Comparison of ENCODE assay signal across 8 cellular contexts in the genomic region with DNA sequence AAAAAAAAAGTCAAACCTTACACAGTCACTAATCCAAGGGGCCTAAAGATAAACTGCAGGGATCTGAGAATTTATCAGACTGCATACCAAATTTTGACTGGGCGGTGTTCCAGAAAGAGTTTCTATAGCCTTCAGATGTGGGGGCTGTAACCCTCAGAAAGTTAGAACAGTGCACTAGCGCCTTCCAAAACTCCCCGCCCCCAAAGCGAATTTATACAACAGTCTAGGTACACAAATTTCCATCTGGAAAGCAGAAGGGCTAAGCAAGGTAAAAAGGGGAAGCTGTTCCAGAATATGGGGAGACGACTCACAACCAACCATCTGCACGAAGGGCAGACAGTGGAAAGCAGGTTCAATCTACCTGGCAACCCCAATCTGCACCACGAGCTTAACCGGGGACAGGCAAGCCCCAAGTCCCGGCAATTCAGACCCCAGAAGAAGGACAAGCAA. TPM values are rescaled to one million over a fixed set of nuclear protein-coding genes. Genes with fewer than 3 reads are reported as not detected.
DNase-seq lines count a peak whose midpoint lies in the region; ATAC-seq, FAIRE-seq and TF ChIP-seq lines count a peak whose summit lies in the region.

No MANE protein-coding gene starts in this region.

- FAIRE-seq in D721Med (lab: Jason Lieb, UNC) = no peak

- H3K9me3 ChIP-seq in neural progenitor cell (ENCODE audit: low read depth) = no peaks in the 10 kb centered on the region

- ATAC-seq in GM18498 (IDR thresholded peaks at IDR 0.05; ENCODE audit: unreplicated experiment) (peak; percentile 32), HG03064 (IDR thresholded peaks at IDR 0.05; ENCODE audit: low read depth, unreplicated experiment) (peak; percentile 20), T-cell (replicated peaks in 1 of 4) (peak; percentile 22 to 36 (median 32))

- H3K27ac Mint-ChIP-seq in T-cell (peak overlapping the region; percentile 72 to 73), neural progenitor cell (no peak overlapping the region)

- H3K27me3 Mint-ChIP-seq in T-cell = no peaks in the 10 kb centered on the region
- peaks cover 4% of the 10 kb centered on the region for H3K27me3 Mint-ChIP-seq in neural progenitor cell (ENCODE audit: insufficient read depth, low read depth)

- no peak overlapping the region for H3K9ac ChIP-seq in neural progenitor cell

- H3K9me3 Mint-ChIP-seq in T-cell (no peaks in the 10 kb centered on the region), neural progenitor cell (no peaks in the 10 kb centered on the region)

- H3F3A ChIP-seq in neural progenitor cell (ENCODE audit: low read depth) = peaks cover 7% of the 10 kb centered on the region

- peak overlapping the region; percentile 92 for H2AFZ ChIP-seq in neural progenitor cell (replicated peaks)

- DNase-seq in T-cell (peak in 15 of 34 experiments; percentile 5 to 40 (median 11)), epithelial cell of prostate (ENCODE audit: low read depth, low spot score) (no peak), neural progenitor cell (ENCODE audit: low spot score) (no peak), D721Med (ENCODE audit: insufficient read length, low spot score) (no peak), NCI-H2029 (lab: John Stamatoyannopoulos, UW) (no peak), SW 1271 (lab: John Stamatoyannopoulos, UW) (no peak)

- H3K4me2 ChIP-seq in neural progenitor cell = peak overlapping the region; percentile 93

- H3K4me3 Mint-ChIP-seq in T-cell = peak overlapping the region; percentile 84 to 93 (median 91)
- H3K4me3 Mint-ChIP-seq in neural progenitor cell = peak overlapping the region; percentile 91

- H3K4me1 Mint-ChIP-seq in T-cell = peaks cover 48 to 61% (median 51%) of the 10 kb centered on the region in 3 donors
- peaks cover 10% of the 10 kb centered on the region for H3K4me1 Mint-ChIP-seq in neural progenitor cell

- peak overlapping the region; percentile 65 for H3K4me3 ChIP-seq in neural progenitor cell

- no peaks in the 10 kb centered on the region for H4K20me1 ChIP-seq in neural progenitor cell (ENCODE audit: low read depth)

- H3K36me3 Mint-ChIP-seq in T-cell (peaks cover 5% of the 10 kb centered on the region), neural progenitor cell (no peaks in the 10 kb centered on the region)

- peaks cover 9% of the 10 kb centered on the region for H3K27me3 ChIP-seq in neural progenitor cell

- H3K27ac ChIP-seq in epithelial cell of prostate = peak overlapping the region; percentile 51
- no peak overlapping the region for H3K27ac ChIP-seq in neural progenitor cell

- no peaks in the 10 kb centered on the region for H3K79me2 ChIP-seq in neural progenitor cell (ENCODE audit: low read depth)

- POLR2A ChIA-PET in T-cell (lab: Charles Lee) = interaction anchor here (0.6 to 1.0 kb wide), 6 partner anchors 10 to 581 kb away, joined by 3 to 6 read pairs (median 4); a partner anchor contains a TSS

- H3K4me1 ChIP-seq in neural progenitor cell = peaks cover 11% of the 10 kb centered on the region

- TF ChIP-seq CTCF in neural progenitor cell (IDR thresholded peaks at IDR 0.05) = no peak
- TF ChIP-seq CTCF in D721Med (IDR thresholded peaks at IDR 0.05; ENCODE audit: insufficient read depth, missing control alignments) = no peak

- CTCF ChIA-PET in T-cell (lab: Charles Lee) = interaction anchor here (0.7 to 4.8 kb wide), 11 partner anchors 9 to 382 kb away, joined by 3 to 30 read pairs (median 4); a partner anchor contains a TSS

- no peaks in the 10 kb centered on the region for H3K36me3 ChIP-seq in neural progenitor cell

RNA-seq across cellular contexts. Expression of a gene that starts 0.8 kb away (rescaled TPM):
- total RNA-seq in T-cell (10 to 100 TPM; 12.1 to 23.5 (median 17.7) TPM), neural progenitor cell (ENCODE audit: low replicate concordance) (19.8 and 25.5 TPM in 2 replicates)

RNA-seq across cellular contexts. Expression of a gene that starts 58.6 kb away (rescaled TPM):
- total RNA-seq in T-cell (not detected), neural progenitor cell (ENCODE audit: low replicate concordance) (not detected in 2 replicates)
